In genomic region chr17:34561328-34561727, GRCh38 we compare ENCODE assay signal across 3 cellular contexts.
TF ChIP-seq lines count a peak whose summit lies in the region.

No MANE protein-coding gene starts in this region.

TF ChIP-seq in HepG2, 621 proteins besides CTCF, POLR2A, EP300 and RAD21:
- peak; percentile 95 for TF ChIP-seq CREB1 (IDR thresholded peaks at IDR 0.05)
- no peak for TF ChIP-seq CREB1 (CRISPR knock-in tag; IDR thresholded peaks at IDR 0.05)
- TF ChIP-seq, protein P1, sequence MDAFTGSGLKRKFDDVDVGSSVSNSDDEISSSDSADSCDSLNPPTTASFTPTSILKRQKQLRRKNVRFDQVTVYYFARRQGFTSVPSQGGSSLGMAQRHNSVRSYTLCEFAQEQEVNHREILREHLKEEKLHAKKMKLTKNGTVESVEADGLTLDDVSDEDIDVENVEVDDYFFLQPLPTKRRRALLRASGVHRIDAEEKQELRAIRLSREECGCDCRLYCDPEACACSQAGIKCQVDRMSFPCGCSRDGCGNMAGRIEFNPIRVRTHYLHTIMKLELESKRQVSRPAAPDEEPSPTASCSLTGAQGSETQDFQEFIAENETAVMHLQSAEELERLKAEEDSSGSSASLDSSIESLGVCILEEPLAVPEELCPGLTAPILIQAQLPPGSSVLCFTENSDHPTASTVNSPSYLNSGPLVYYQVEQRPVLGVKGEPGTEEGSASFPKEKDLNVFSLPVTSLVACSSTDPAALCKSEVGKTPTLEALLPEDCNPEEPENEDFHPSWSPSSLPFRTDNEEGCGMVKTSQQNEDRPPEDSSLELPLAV (CRISPR knock-in tag; conservative IDR thresholded peaks at IDR 0.05; ENCODE audit: low read depth), result no peak

TF ChIP-seq in HEK293T, 16 proteins besides CTCF, POLR2A, EP300 and RAD21:
- no peak for TF ChIP-seq NFRKB (IDR thresholded peaks at IDR 0.05)
- TF ChIP-seq, protein P2, sequence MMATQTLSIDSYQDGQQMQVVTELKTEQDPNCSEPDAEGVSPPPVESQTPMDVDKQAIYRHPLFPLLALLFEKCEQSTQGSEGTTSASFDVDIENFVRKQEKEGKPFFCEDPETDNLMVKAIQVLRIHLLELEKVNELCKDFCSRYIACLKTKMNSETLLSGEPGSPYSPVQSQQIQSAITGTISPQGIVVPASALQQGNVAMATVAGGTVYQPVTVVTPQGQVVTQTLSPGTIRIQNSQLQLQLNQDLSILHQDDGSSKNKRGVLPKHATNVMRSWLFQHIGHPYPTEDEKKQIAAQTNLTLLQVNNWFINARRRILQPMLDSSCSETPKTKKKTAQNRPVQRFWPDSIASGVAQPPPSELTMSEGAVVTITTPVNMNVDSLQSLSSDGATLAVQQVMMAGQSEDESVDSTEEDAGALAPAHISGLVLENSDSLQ (IDR thresholded peaks at IDR 0.05), result peak; percentile 7; the same call in 1 of the 2 replicates

TF ChIP-seq in H1, 55 proteins besides CTCF, POLR2A, EP300 and RAD21:
- TF ChIP-seq ASH2L (IDR thresholded peaks at IDR 0.05; ENCODE audit: low read length) (no peak), TBP (IDR thresholded peaks at IDR 0.05; ENCODE audit: low read depth, low read length) (no peak), RBBP5 (IDR thresholded peaks at IDR 0.05; ENCODE audit: borderline replicate concordance, low read depth, low read length) (no peak), CTBP2 (IDR thresholded peaks at IDR 0.05; ENCODE audit: borderline replicate concordance, insufficient read depth, insufficient read length, low read length) (no peak), NANOG (IDR thresholded peaks at IDR 0.05; ENCODE audit: insufficient read depth, low read depth, low read length, poor library complexity, severe bottlenecking) (no peak), SP2 (IDR thresholded peaks at IDR 0.05; ENCODE audit: low read length) (no peak), SP1 (IDR thresholded peaks at IDR 0.05; ENCODE audit: low read depth, low read length) (no peak), CHD1 (IDR thresholded peaks at IDR 0.05; ENCODE audit: low read depth, low read length) (no peak), HDAC6 (IDR thresholded peaks at IDR 0.05; ENCODE audit: low read depth, low read length) (no peak), SUZ12 (IDR thresholded peaks at IDR 0.05; ENCODE audit: low read length) (no peak), KDM5A (IDR thresholded peaks at IDR 0.05; ENCODE audit: low read length) (no peak), PHF8 (conservative IDR thresholded peaks at IDR 0.05; ENCODE audit: low read depth, low read length) (no peak), USF2 (IDR thresholded peaks at IDR 0.05; ENCODE audit: low read length) (no peak), HDAC2 (IDR thresholded peaks at IDR 0.05; ENCODE audit: borderline replicate concordance in 1 of 2, low read depth in 2 of 2, low read length in 2 of 2) (no peak), EGR1 (IDR thresholded peaks at IDR 0.05; ENCODE audit: borderline replicate concordance, low read depth, low read length) (no peak), CREB1 (IDR thresholded peaks at IDR 0.05) (no peak), SP4 (IDR thresholded peaks at IDR 0.05; ENCODE audit: low read length) (no peak), SRF (IDR thresholded peaks at IDR 0.05; ENCODE audit: low read depth, low read length) (no peak)
- TF ChIP-seq, protein P3, sequence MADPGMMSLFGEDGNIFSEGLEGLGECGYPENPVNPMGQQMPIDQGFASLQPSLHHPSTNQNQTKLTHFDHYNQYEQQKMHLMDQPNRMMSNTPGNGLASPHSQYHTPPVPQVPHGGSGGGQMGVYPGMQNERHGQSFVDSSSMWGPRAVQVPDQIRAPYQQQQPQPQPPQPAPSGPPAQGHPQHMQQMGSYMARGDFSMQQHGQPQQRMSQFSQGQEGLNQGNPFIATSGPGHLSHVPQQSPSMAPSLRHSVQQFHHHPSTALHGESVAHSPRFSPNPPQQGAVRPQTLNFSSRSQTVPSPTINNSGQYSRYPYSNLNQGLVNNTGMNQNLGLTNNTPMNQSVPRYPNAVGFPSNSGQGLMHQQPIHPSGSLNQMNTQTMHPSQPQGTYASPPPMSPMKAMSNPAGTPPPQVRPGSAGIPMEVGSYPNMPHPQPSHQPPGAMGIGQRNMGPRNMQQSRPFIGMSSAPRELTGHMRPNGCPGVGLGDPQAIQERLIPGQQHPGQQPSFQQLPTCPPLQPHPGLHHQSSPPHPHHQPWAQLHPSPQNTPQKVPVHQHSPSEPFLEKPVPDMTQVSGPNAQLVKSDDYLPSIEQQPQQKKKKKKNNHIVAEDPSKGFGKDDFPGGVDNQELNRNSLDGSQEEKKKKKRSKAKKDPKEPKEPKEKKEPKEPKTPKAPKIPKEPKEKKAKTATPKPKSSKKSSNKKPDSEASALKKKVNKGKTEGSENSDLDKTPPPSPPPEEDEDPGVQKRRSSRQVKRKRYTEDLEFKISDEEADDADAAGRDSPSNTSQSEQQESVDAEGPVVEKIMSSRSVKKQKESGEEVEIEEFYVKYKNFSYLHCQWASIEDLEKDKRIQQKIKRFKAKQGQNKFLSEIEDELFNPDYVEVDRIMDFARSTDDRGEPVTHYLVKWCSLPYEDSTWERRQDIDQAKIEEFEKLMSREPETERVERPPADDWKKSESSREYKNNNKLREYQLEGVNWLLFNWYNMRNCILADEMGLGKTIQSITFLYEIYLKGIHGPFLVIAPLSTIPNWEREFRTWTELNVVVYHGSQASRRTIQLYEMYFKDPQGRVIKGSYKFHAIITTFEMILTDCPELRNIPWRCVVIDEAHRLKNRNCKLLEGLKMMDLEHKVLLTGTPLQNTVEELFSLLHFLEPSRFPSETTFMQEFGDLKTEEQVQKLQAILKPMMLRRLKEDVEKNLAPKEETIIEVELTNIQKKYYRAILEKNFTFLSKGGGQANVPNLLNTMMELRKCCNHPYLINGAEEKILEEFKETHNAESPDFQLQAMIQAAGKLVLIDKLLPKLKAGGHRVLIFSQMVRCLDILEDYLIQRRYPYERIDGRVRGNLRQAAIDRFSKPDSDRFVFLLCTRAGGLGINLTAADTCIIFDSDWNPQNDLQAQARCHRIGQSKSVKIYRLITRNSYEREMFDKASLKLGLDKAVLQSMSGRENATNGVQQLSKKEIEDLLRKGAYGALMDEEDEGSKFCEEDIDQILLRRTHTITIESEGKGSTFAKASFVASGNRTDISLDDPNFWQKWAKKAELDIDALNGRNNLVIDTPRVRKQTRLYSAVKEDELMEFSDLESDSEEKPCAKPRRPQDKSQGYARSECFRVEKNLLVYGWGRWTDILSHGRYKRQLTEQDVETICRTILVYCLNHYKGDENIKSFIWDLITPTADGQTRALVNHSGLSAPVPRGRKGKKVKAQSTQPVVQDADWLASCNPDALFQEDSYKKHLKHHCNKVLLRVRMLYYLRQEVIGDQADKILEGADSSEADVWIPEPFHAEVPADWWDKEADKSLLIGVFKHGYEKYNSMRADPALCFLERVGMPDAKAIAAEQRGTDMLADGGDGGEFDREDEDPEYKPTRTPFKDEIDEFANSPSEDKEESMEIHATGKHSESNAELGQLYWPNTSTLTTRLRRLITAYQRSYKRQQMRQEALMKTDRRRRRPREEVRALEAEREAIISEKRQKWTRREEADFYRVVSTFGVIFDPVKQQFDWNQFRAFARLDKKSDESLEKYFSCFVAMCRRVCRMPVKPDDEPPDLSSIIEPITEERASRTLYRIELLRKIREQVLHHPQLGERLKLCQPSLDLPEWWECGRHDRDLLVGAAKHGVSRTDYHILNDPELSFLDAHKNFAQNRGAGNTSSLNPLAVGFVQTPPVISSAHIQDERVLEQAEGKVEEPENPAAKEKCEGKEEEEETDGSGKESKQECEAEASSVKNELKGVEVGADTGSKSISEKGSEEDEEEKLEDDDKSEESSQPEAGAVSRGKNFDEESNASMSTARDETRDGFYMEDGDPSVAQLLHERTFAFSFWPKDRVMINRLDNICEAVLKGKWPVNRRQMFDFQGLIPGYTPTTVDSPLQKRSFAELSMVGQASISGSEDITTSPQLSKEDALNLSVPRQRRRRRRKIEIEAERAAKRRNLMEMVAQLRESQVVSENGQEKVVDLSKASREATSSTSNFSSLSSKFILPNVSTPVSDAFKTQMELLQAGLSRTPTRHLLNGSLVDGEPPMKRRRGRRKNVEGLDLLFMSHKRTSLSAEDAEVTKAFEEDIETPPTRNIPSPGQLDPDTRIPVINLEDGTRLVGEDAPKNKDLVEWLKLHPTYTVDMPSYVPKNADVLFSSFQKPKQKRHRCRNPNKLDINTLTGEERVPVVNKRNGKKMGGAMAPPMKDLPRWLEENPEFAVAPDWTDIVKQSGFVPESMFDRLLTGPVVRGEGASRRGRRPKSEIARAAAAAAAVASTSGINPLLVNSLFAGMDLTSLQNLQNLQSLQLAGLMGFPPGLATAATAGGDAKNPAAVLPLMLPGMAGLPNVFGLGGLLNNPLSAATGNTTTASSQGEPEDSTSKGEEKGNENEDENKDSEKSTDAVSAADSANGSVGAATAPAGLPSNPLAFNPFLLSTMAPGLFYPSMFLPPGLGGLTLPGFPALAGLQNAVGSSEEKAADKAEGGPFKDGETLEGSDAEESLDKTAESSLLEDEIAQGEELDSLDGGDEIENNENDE (IDR thresholded peaks at IDR 0.05; ENCODE audit: insufficient replicate concordance, low read length), result no peak
